ENCODE assay signal across 1 cellular context in the genomic region with DNA sequence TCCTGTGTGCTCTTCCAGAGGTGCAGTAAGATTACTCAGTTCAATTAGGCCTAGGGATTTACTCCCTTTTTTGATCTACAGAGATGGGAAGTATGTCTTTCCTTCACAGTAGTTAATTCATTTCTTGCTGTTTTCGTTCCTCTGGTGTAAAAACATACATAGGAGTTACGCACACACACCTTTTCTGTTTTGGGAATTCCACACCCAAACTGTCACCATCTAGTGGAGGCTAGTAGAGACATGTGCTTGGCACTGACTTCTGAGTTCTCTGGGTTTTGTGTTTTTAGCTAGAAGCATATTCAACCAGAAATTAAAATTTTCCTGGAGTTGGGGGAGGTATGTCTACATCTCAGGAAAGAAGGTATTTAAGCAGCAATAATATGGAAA.
TF ChIP-seq lines count a peak whose summit lies in the region.

No MANE protein-coding gene starts in this region.

TF ChIP-seq in H1, 55 proteins besides CTCF, POLR2A, EP300 and RAD21:
- no peak for TF ChIP-seq TAF1 (IDR thresholded peaks at IDR 0.05; ENCODE audit: low read depth, low read length)
- no peak for TF ChIP-seq EGR1 (IDR thresholded peaks at IDR 0.05; ENCODE audit: borderline replicate concordance, low read depth, low read length)
- no peak for TF ChIP-seq POU5F1 (IDR thresholded peaks at IDR 0.05; ENCODE audit: low read depth, low read length)
- no peak for TF ChIP-seq RBBP5 (IDR thresholded peaks at IDR 0.05; ENCODE audit: borderline replicate concordance, low read depth, low read length)
- TF ChIP-seq ZNF274 (IDR thresholded peaks at IDR 0.05; ENCODE audit: borderline replicate concordance, extremely low read depth, low read length), result no peak
- TF ChIP-seq KDM5A (IDR thresholded peaks at IDR 0.05; ENCODE audit: low read length), result no peak
- TF ChIP-seq CBX8 (IDR thresholded peaks at IDR 0.05; ENCODE audit: borderline replicate concordance, low read depth, low read length), result no peak
- TF ChIP-seq, protein P1, sequence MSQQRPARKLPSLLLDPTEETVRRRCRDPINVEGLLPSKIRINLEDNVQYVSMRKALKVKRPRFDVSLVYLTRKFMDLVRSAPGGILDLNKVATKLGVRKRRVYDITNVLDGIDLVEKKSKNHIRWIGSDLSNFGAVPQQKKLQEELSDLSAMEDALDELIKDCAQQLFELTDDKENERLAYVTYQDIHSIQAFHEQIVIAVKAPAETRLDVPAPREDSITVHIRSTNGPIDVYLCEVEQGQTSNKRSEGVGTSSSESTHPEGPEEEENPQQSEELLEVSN (IDR thresholded peaks at IDR 0.05), result no peak
- no peak for TF ChIP-seq TEAD4 (IDR thresholded peaks at IDR 0.05; ENCODE audit: low read depth, low read length)
- TF ChIP-seq YY1 (IDR thresholded peaks at IDR 0.05; ENCODE audit: low read depth, low read length), result no peak
- no peak for TF ChIP-seq JUND (IDR thresholded peaks at IDR 0.05; ENCODE audit: low read length)
- no peak for TF ChIP-seq PHF8 (conservative IDR thresholded peaks at IDR 0.05; ENCODE audit: low read depth, low read length)
- no peak for TF ChIP-seq RNF2 (IDR thresholded peaks at IDR 0.05; ENCODE audit: borderline replicate concordance, low read depth, low read length, missing control alignments, poor library complexity, severe bottlenecking)
- no peak for TF ChIP-seq JUN (IDR thresholded peaks at IDR 0.05; ENCODE audit: low read depth, low read length)
- TF ChIP-seq CHD2 (IDR thresholded peaks at IDR 0.05; ENCODE audit: low read length), result no peak
- no peak for TF ChIP-seq TBP (IDR thresholded peaks at IDR 0.05; ENCODE audit: low read depth, low read length)
- no peak for TF ChIP-seq BCL11A (IDR thresholded peaks at IDR 0.05; ENCODE audit: low read depth in 2 of 2, low read length in 2 of 2)
- TF ChIP-seq CBX5 (IDR thresholded peaks at IDR 0.05; ENCODE audit: low read depth, low read length), result no peak
